ENCODE assay signal across 15 cellular contexts in the genomic region with DNA sequence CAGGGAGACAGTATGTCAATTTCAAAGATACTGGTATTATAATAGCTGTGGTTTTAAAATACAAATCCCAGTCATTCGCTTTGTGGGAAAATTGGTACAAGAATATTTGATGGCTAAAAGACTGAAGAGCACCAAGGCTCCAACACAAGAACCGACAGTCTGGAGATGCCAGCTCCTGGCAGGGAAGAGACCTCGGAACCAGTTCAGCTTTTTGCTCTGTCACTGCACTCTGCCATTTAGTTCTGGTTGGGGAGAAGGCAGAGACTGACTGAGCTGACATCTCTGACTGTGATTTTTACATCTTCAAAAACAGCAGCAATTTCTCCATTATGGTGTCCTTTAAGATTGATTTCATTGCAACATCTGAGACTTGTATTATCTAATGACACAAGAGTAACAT.
DNase-seq lines count a peak whose midpoint lies in the region; ATAC-seq, FAIRE-seq and TF ChIP-seq lines count a peak whose summit lies in the region.
"Had no signal": no experiment of that assay in that cellular context is flagged by ENCODE, and none has a peak within 500 bp of the region (broad histone marks: within the 10 kb centered on the region; RNA-seq: fewer than 3 reads in every experiment).

No MANE protein-coding gene starts in this region.

- dilution Hi-C loops in keratinocyte (cut with MboI; ENCODE audit: extremely low pct_ligation_motif_present, low sequenced_read_pairs), result no loop called here

- no peak for ATAC-seq in HG02885 (IDR thresholded peaks at IDR 0.05; ENCODE audit: poor library complexity, unreplicated experiment)

- FAIRE-seq in keratinocyte (lab: Jason Lieb, UNC), result peak; percentile 79

- no peak overlapping the region for H3K4me3 ChIP-seq in ascending aorta
- H3K4me3 ChIP-seq in keratinocyte (ENCODE audit: control insufficient read depth in 2 of 3, extremely low read depth in 1 of 3, insufficient read depth in 2 of 3, low read depth in 1 of 3, low read length in 3 of 3), result no peak overlapping the region
- H3K4me3 ChIP-seq in sigmoid colon, result no peak overlapping the region
- H3K4me3 ChIP-seq: HAP-1 had no signal

- H4K20me1 ChIP-seq in keratinocyte (ENCODE audit: control insufficient read depth, extremely low read depth, insufficient read depth, low read length), result no peaks in the 10 kb centered on the region

- no peak for TF ChIP-seq POLR2A in sigmoid colon (IDR thresholded peaks at IDR 0.05)

- TF ChIP-seq CTCF in ascending aorta (IDR thresholded peaks at IDR 0.05) (no peak), keratinocyte (optimal IDR thresholded peaks at IDR 0.05 in 1 of 3, IDR thresholded peaks at IDR 0.05 in 1 of 3, conservative IDR thresholded peaks at IDR 0.05 in 1 of 3; ENCODE audit: extremely low read depth in 1 of 3, insufficient read depth in 2 of 3, low read length in 3 of 3) (no peak), sigmoid colon (IDR thresholded peaks at IDR 0.05) (no peak)

- H3K9ac ChIP-seq in keratinocyte (ENCODE audit: control insufficient read depth, extremely low read depth, insufficient read depth, low read length), result no peak overlapping the region

- peak; percentile 64 for DNase-seq in G401 (ENCODE audit: low spot score)
- DNase-seq in ascending aorta (ENCODE audit: low spot score in 2 of 2), result no peak
- DNase-seq in keratinocyte (ENCODE audit: low read depth, low spot score), result no peak
- no peak for DNase-seq in sigmoid colon
- no peak for DNase-seq in NCI-H446 treated with DMSO at 0.1 percent for 48 hours (lab: John Stamatoyannopoulos, UW)
- no peak for DNase-seq in posterior cingulate gyrus
- DNase-seq: ACHN; Caco-2; DMS153; Kasumi-1; NCI-H187 treated with DMSO at 0.1 percent for 48 hours; NK-92 treated with Interleukin-12 subunit alpha and Interleukin-12 subunit beta, amount 100 ng/mL, for 24 hours; SIG-M5 had no signal

- WGBS in sigmoid colon, 2 donors, result 90 to 91% methylated on average over 3 of the region's 3 CpGs

- no peaks in the 10 kb centered on the region for H3K9me3 ChIP-seq in ascending aorta
- peaks cover 4% of the 10 kb centered on the region for H3K9me3 ChIP-seq in keratinocyte (ENCODE audit: control insufficient read depth, low read depth, low read length)
- H3K9me3 ChIP-seq in sigmoid colon, result no peaks in the 10 kb centered on the region
- H3K9me3 ChIP-seq: Caco-2, HAP-1 had no signal

- H3K4me2 ChIP-seq in keratinocyte (ENCODE audit: control insufficient read depth, extremely low read depth, insufficient read depth, low read depth, low read length), result peak overlapping the region; percentile 6

- H3K27me3 ChIP-seq in ascending aorta (no peaks in the 10 kb centered on the region), keratinocyte (ENCODE audit: control insufficient read depth, extremely low read depth, insufficient read depth, low read length) (no peaks in the 10 kb centered on the region), sigmoid colon (no peaks in the 10 kb centered on the region)

- no peaks in the 10 kb centered on the region for H3K9me1 ChIP-seq in keratinocyte (ENCODE audit: control insufficient read depth, extremely low read depth, insufficient read depth, low read length)

- no peaks in the 10 kb centered on the region for H3K36me3 ChIP-seq in ascending aorta
- no peaks in the 10 kb centered on the region for H3K36me3 ChIP-seq in keratinocyte (ENCODE audit: control insufficient read depth in 2 of 2, extremely low read depth in 1 of 2, insufficient read depth in 2 of 2, low read length in 2 of 2)
- H3K36me3 ChIP-seq in sigmoid colon, result no peaks in the 10 kb centered on the region
- H3K36me3 ChIP-seq: HAP-1 had no signal

- peaks cover 0 to 32% of the 10 kb centered on the region in 2 donors for H3K4me1 ChIP-seq in ascending aorta
- H3K4me1 ChIP-seq in keratinocyte (ENCODE audit: control insufficient read depth, extremely low read depth, insufficient read depth, low read length), result peaks cover 39% of the 10 kb centered on the region
- H3K4me1 ChIP-seq in sigmoid colon, result peaks cover 0 to 31% (median 29%) of the 10 kb centered on the region in 4 donors
- H3K4me1 ChIP-seq: Caco-2, HAP-1 had no signal

- no peaks in the 10 kb centered on the region for H3K79me2 ChIP-seq in keratinocyte (ENCODE audit: control insufficient read depth, insufficient read depth, low read length)

- in situ Hi-C loops in G401 (cut with HindIII; ENCODE audit: low sequenced_read_pairs), result no loop called here

- H3K27ac ChIP-seq in ascending aorta (peak overlapping the region; percentile 9 to 48), keratinocyte (ENCODE audit: control insufficient read depth, insufficient read depth, low read length) (no peak overlapping the region), sigmoid colon (peak overlapping the region in 3 of 4 donors; percentile 5 to 26 (median 26))

- peak overlapping the region; percentile 72 for H2AFZ ChIP-seq in keratinocyte (ENCODE audit: control insufficient read depth, low read length)

- intact Hi-C loops in ascending aorta (cut with DNase I) (loop anchor here (5.0 to 10.0 kb wide), 2 partner anchors 45 to 352 kb away; a partner anchor contains a TSS), sigmoid colon (cut with DNase I) (no loop called here), posterior cingulate gyrus (cut with DNase I) (no loop called here)

- no peak for TF ChIP-seq EP300 in sigmoid colon (IDR thresholded peaks at IDR 0.05)
